Comparison of ENCODE assay signal across 13 cellular contexts in genomic region chr5:128920345-128921215, GRCh38. TPM values are rescaled to one million over a fixed set of nuclear protein-coding genes. Genes with fewer than 3 reads are reported as not detected.
DNase-seq lines count a peak whose midpoint lies in the region; ATAC-seq and TF ChIP-seq lines count a peak whose summit lies in the region.
"Had no signal": no experiment of that assay in that cellular context is flagged by ENCODE, and none has a peak within 500 bp of the region (broad histone marks: within the 10 kb centered on the region; RNA-seq: fewer than 3 reads in every experiment).

No MANE protein-coding gene starts in this region.

- H3K4me3 Mint-ChIP-seq in activated naive CD8-positive, alpha-beta T cell treated with anti-CD3 and anti-CD28 coated beads for 36 hours, result no peak overlapping the region

- TF ChIP-seq CTCF in choroid plexus epithelial cell (conservative IDR thresholded peaks at IDR 0.05; ENCODE audit: low read depth, low read length) (no peak), left ventricle myocardium inferior (IDR thresholded peaks at IDR 0.05; ENCODE audit: borderline replicate concordance) (no peak), thyroid gland (IDR thresholded peaks at IDR 0.05) (no peak)

- H3K36me3 ChIP-seq in left ventricle myocardium inferior, result no peaks in the 10 kb centered on the region
- H3K36me3 ChIP-seq in thyroid gland, result no peaks in the 10 kb centered on the region
- H3K36me3 ChIP-seq in effector memory CD4-positive, alpha-beta T cell (ENCODE audit: control insufficient read depth, insufficient read depth, low read length), result no peaks in the 10 kb centered on the region
- H3K36me3 ChIP-seq: upper lobe of left lung had no signal

- WGBS in thyroid gland, 2 donors, result 80% methylated on average over 2 of the region's 2 CpGs

- peaks cover 19% of the 10 kb centered on the region for H3K4me1 ChIP-seq in left ventricle myocardium inferior
- no peaks in the 10 kb centered on the region for H3K4me1 ChIP-seq in thyroid gland
- H3K4me1 ChIP-seq in effector memory CD4-positive, alpha-beta T cell (ENCODE audit: control insufficient read depth, insufficient read depth, low read length, poor library complexity, severe bottlenecking), result no peaks in the 10 kb centered on the region
- H3K4me1 ChIP-seq: upper lobe of left lung had no signal

- no peak overlapping the region for H3K4me3 ChIP-seq in choroid plexus epithelial cell (ENCODE audit: low read depth, low read length)
- no peak overlapping the region for H3K4me3 ChIP-seq in left ventricle myocardium inferior
- H3K4me3 ChIP-seq in thyroid gland (replicated peaks in 1 of 3), result no peak overlapping the region
- H3K4me3 ChIP-seq in effector memory CD4-positive, alpha-beta T cell (ENCODE audit: insufficient read depth, low read depth, low read length, poor library complexity, severe bottlenecking), result no peak overlapping the region
- H3K4me3 ChIP-seq: upper lobe of left lung had no signal

- no peak for TF ChIP-seq POLR2A in thyroid gland (IDR thresholded peaks at IDR 0.05)

- H3K9me3 ChIP-seq in left ventricle myocardium inferior (replicated peaks) (no peaks in the 10 kb centered on the region), thyroid gland (no peaks in the 10 kb centered on the region)
- no peaks in the 10 kb centered on the region for H3K9me3 ChIP-seq in effector memory CD4-positive, alpha-beta T cell (ENCODE audit: control insufficient read depth, low read length)
- H3K9me3 ChIP-seq: upper lobe of left lung had no signal

- peak overlapping the region; percentile 75 for H3K27ac ChIP-seq in left ventricle myocardium inferior (replicated peaks)
- H3K27ac ChIP-seq in thyroid gland, result no peak overlapping the region
- no peak overlapping the region for H3K27ac ChIP-seq in effector memory CD4-positive, alpha-beta T cell (ENCODE audit: insufficient read depth, low read length, poor library complexity, severe bottlenecking)
- H3K27ac ChIP-seq: upper lobe of left lung had no signal

- no peaks in the 10 kb centered on the region for H3K9me3 Mint-ChIP-seq in activated naive CD8-positive, alpha-beta T cell treated with anti-CD3 and anti-CD28 coated beads for 36 hours

- no peak overlapping the region for H3K27ac Mint-ChIP-seq in activated naive CD8-positive, alpha-beta T cell treated with anti-CD3 and anti-CD28 coated beads for 36 hours

- DNase-seq in Right ventricle myocardium inferior (ENCODE audit: missing footprints) (no peak), cardiac septum (ENCODE audit: low spot score) (no peak), choroid plexus epithelial cell (ENCODE audit: low read depth) (peak; percentile 76), left ventricle myocardium inferior (no peak), thyroid gland (no peak), CD1c-positive myeloid dendritic cell (ENCODE audit: extremely low spot score) (no peak)
- no peak for DNase-seq in effector memory CD4-positive, alpha-beta T cell
- no peak for DNase-seq in activated naive CD8-positive, alpha-beta T cell treated with anti-CD3 and anti-CD28 coated beads for 36 hours
- DNase-seq: activated CD4-positive, alpha-beta T cell treated with anti-CD3 and anti-CD28 coated beads for 48 hours; caudate nucleus; kidney; T-helper 1 cell; upper lobe of left lung had no signal

- H3K27me3 Mint-ChIP-seq in activated naive CD8-positive, alpha-beta T cell treated with anti-CD3 and anti-CD28 coated beads for 36 hours, result peaks cover 4% of the 10 kb centered on the region

- intact Hi-C loops in Right ventricle myocardium inferior (cut with DNase I), result loop anchor here (2.0 to 10.0 kb wide), 2 partner anchors 176 to 646 kb away; no protein-coding TSS in a partner anchor
- intact Hi-C loops in cardiac septum (cut with DNase I), result loop anchor here (5.0 to 10.0 kb wide), 2 partner anchors 134 to 177 kb away; no protein-coding TSS in a partner anchor
- intact Hi-C loops in left ventricle myocardium inferior (cut with micrococcal nuclease), result no loop called here
- intact Hi-C loops in thyroid gland (cut with DNase I), result no loop called here

- H3K27me3 ChIP-seq in left ventricle myocardium inferior (ENCODE audit: low read depth) (no peaks in the 10 kb centered on the region), thyroid gland (no peaks in the 10 kb centered on the region)
- no peaks in the 10 kb centered on the region for H3K27me3 ChIP-seq in effector memory CD4-positive, alpha-beta T cell (replicated peaks; ENCODE audit: control insufficient read depth, insufficient read depth, low read length, poor library complexity, severe bottlenecking)
- H3K27me3 ChIP-seq: upper lobe of left lung had no signal

- H3K4me1 Mint-ChIP-seq in activated naive CD8-positive, alpha-beta T cell treated with anti-CD3 and anti-CD28 coated beads for 36 hours, result no peaks in the 10 kb centered on the region

- H3K36me3 Mint-ChIP-seq in activated naive CD8-positive, alpha-beta T cell treated with anti-CD3 and anti-CD28 coated beads for 36 hours, result no peaks in the 10 kb centered on the region

- ATAC-seq in Right ventricle myocardium inferior, result peak; percentile 93

RNA-seq across cellular contexts. Expression of gene SLC27A6, which starts 44.7 kb away (rescaled TPM):
- 76.5 TPM for total RNA-seq in Right ventricle myocardium inferior
- total RNA-seq in cardiac septum, result 64.4 TPM
- 61.1 TPM for total RNA-seq in left ventricle myocardium inferior
- 1 to 10 TPM in 1 of 4 donors, under 1 TPM in 2, not detected in 1; 0.40 to 2.9 (median 0.88) TPM for total RNA-seq in thyroid gland
- total RNA-seq in activated naive CD8-positive, alpha-beta T cell treated with anti-CD3 and anti-CD28 coated beads for 36 hours, result not detected
- total RNA-seq: kidney had no signal

Comparison
In these comparisons a context has a peak if more than half of its experiments do, and no peak if none do; other contexts are left out.
1. intact Hi-C loops: an anchor here in Right ventricle myocardium inferior (2.0 to 10.0 kb wide) and cardiac septum (5.0 to 10.0 kb wide); none called in left ventricle myocardium inferior and thyroid gland.
2. RNA of gene SLC27A6, which starts 44.7 kb away (total RNA-seq): 76.5 TPM in Right ventricle myocardium inferior (single experiment), 64.4 TPM in cardiac septum (single experiment) and 61.1 TPM in left ventricle myocardium inferior (single experiment); 0.40 to 2.9 TPM in thyroid gland and not detected in activated naive CD8-positive, alpha-beta T cell treated with anti-CD3 and anti-CD28 coated beads for 36 hours; every median in the first group is over 10 times any median in the second.